16 cellular contexts compared by ENCODE assay signal in the genomic region with DNA sequence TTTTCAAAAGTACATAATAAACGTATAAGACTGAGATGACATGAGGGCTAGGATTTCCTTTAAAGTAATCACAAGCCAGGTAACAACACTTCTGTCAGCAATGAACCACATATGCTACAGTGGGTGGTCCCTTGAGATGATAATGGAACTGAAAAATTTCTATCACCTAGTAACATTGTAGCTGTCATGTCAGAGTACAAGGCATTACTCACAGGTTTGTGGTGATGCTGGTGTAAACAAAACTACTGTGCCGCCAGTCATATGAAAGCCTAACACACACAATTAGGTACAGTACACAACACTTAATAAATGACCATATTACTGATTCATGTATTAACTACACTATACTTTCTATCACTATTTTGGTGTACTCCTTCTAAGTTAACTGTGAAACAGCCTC. TPM values are rescaled to one million over a fixed set of nuclear protein-coding genes. Genes with fewer than 3 reads are reported as not detected.
DNase-seq lines count a peak whose midpoint lies in the region; ATAC-seq, FAIRE-seq and TF ChIP-seq lines count a peak whose summit lies in the region.
"Had no signal": no experiment of that assay in that cellular context is flagged by ENCODE, and none has a peak within 500 bp of the region (broad histone marks: within the 10 kb centered on the region; RNA-seq: fewer than 3 reads in every experiment).

No MANE protein-coding gene starts in this region.

- H3K79me1 ChIP-seq in mesendoderm (ENCODE audit: low read length): no peaks in the 10 kb centered on the region

- H3K23ac ChIP-seq in mesendoderm (ENCODE audit: low read length): no peak overlapping the region

- peak; percentile 60 for ATAC-seq in HG03097 (IDR thresholded peaks at IDR 0.05; ENCODE audit: low FRiP score, unreplicated experiment)

- H3K4me3 ChIP-seq in GM12865 (ENCODE audit: low read depth, low read length): no peak overlapping the region
- no peak overlapping the region for H3K4me3 ChIP-seq in astrocyte (ENCODE audit: insufficient read depth, low read depth, low read length)
- no peak overlapping the region for H3K4me3 ChIP-seq in mesendoderm (ENCODE audit: low read length)
- H3K4me3 ChIP-seq in mammary epithelial cell (replicated peaks in 1 of 3; ENCODE audit: insufficient read depth in 1 of 3, low read depth in 2 of 3, low read length in 3 of 3): no peak overlapping the region
- H3K4me3 ChIP-seq: BLaER1 treated with 17β-estradiol and CSF1 and Interleukin-3, amounts not matched to agents 10 nM and 100 nM; GM23248; PC-9 had no signal

- WGBS in mesendoderm (ENCODE audit: extremely low coverage, insufficient coverage, low lambda C conversion rate): no CpG with 5 or more reads among the region's 2 CpGs
- 44% methylated on average over 2 of the region's 2 CpGs for WGBS in mammary epithelial cell (ENCODE audit: low coverage, missing lambda C conversion rate)

- dilution Hi-C loops in mammary epithelial cell (cut with HindIII; ENCODE audit: low sequenced_read_pairs): no loop called here

- no peaks in the 10 kb centered on the region for H3K27me3 ChIP-seq in astrocyte (ENCODE audit: insufficient read depth, low read length)
- H3K27me3 ChIP-seq in mesendoderm (ENCODE audit: insufficient read depth, low read length, poor library complexity): no peaks in the 10 kb centered on the region
- H3K27me3 ChIP-seq in mammary epithelial cell (ENCODE audit: insufficient read depth, low read length): no peaks in the 10 kb centered on the region
- H3K27me3 ChIP-seq: BLaER1 treated with 17β-estradiol and CSF1 and Interleukin-3, amounts not matched to agents 10 nM and 100 nM had no signal

- H2BK5ac ChIP-seq in mesendoderm (ENCODE audit: low read length): no peak overlapping the region

- no peak overlapping the region for H3K18ac ChIP-seq in mesendoderm (ENCODE audit: low read length)

- no peak overlapping the region for H3K27ac Mint-ChIP-seq in astrocyte (ENCODE audit: unreplicated experiment)

- H3K4me1 ChIP-seq in astrocyte (ENCODE audit: insufficient read depth, low read length) (no peaks in the 10 kb centered on the region), mesendoderm (ENCODE audit: control insufficient read depth, low read depth, low read length) (peaks cover 4% of the 10 kb centered on the region), mammary epithelial cell (ENCODE audit: insufficient read depth, low read length) (no peaks in the 10 kb centered on the region)

- H3K56ac ChIP-seq in mesendoderm (ENCODE audit: low read length): no peak overlapping the region

- no peak overlapping the region for H3K27ac ChIP-seq in astrocyte (ENCODE audit: low read depth, low read length)
- H3K27ac ChIP-seq in mesendoderm (ENCODE audit: low read depth, low read length): no peak overlapping the region
- H3K27ac ChIP-seq in mammary epithelial cell (ENCODE audit: insufficient read depth, low read depth, low read length): no peak overlapping the region
- H3K27ac ChIP-seq: BLaER1 treated with 17β-estradiol and CSF1 and Interleukin-3, amounts not matched to agents 10 nM and 100 nM; GM23248; PC-9 had no signal

- H4K5ac ChIP-seq in mesendoderm (ENCODE audit: low read length): no peak overlapping the region

- DNase-seq in GM12865 (ENCODE audit: low read depth) (peak; percentile 28), GM19239 (ENCODE audit: insufficient read length, low spot score) (no peak), astrocyte (ENCODE audit: low read depth) (no peak), mesendoderm (no peak), KBM-7 (no peak), NOMO-1 (lab: John Stamatoyannopoulos, UW; ENCODE audit: unreplicated experiment in 2 of 2) (no peak), mammary epithelial cell (no peak)
- DNase-seq: 8988T, GM23248, NCI-H2107, NCI-H345, NCI-H69, PC-9 had no signal

- no peaks in the 10 kb centered on the region for H3K4me1 Mint-ChIP-seq in astrocyte (ENCODE audit: low read depth, unreplicated experiment)

- H2AK5ac ChIP-seq in mesendoderm (ENCODE audit: low read length): no peak overlapping the region

- TF ChIP-seq CTCF in GM12865 (IDR thresholded peaks at IDR 0.05; ENCODE audit: insufficient read depth, low read depth, low read length, missing control alignments) (no peak), astrocyte (IDR thresholded peaks at IDR 0.05; ENCODE audit: insufficient read depth, low read depth, low read length) (no peak), mammary epithelial cell (conservative IDR thresholded peaks at IDR 0.05 in 1 of 2, IDR thresholded peaks at IDR 0.05 in 1 of 2; ENCODE audit: extremely low read depth in 1 of 2, insufficient read depth in 1 of 2, low read depth in 1 of 2, low read length in 2 of 2) (no peak)

- H3K4ac ChIP-seq in mesendoderm (ENCODE audit: low read depth, low read length): no peak overlapping the region

- H2BK120ac ChIP-seq in mesendoderm (ENCODE audit: low read depth, low read length): no peak overlapping the region

- in situ Hi-C loops in KBM-7 (cut with MboI; ENCODE audit: low pct_unique_long_range_greater_than_20kb, low sequenced_read_pairs) (no loop called here), mammary epithelial cell (cut with MboI; ENCODE audit: low sequenced_read_pairs in 2 of 2) (loop anchor here in 1 of 2 donors (25.0 kb wide), 1 partner anchor 265 kb away; no protein-coding TSS in a partner anchor)

- no peak overlapping the region for H4K8ac ChIP-seq in mesendoderm (ENCODE audit: low read depth, low read length)

- intact Hi-C loops in mammary epithelial cell (cut with micrococcal nuclease): no loop called here

- H3K27me3 Mint-ChIP-seq in astrocyte (ENCODE audit: low read depth, unreplicated experiment): no peaks in the 10 kb centered on the region

- H3K4me2 ChIP-seq in astrocyte (ENCODE audit: low read length) (no peak overlapping the region), mesendoderm (ENCODE audit: low read length) (no peak overlapping the region), mammary epithelial cell (ENCODE audit: insufficient read depth, low read depth, low read length) (no peak overlapping the region)
- H3K4me2 ChIP-seq: BLaER1 treated with 17β-estradiol and CSF1 and Interleukin-3, amounts not matched to agents 10 nM and 100 nM; PC-9 had no signal

- H4K20me1 ChIP-seq in astrocyte (ENCODE audit: insufficient read depth, low read length) (no peaks in the 10 kb centered on the region), mammary epithelial cell (ENCODE audit: insufficient read depth, low read length) (no peaks in the 10 kb centered on the region)
- H4K20me1 ChIP-seq: BLaER1 treated with 17β-estradiol and CSF1 and Interleukin-3, amounts not matched to agents 10 nM and 100 nM had no signal

- H3K9ac ChIP-seq in astrocyte (ENCODE audit: low read length): no peak overlapping the region
- H3K9ac ChIP-seq in mesendoderm (ENCODE audit: low read length): no peak overlapping the region
- no peak overlapping the region for H3K9ac ChIP-seq in mammary epithelial cell (ENCODE audit: insufficient read depth, low read length)
- H3K9ac ChIP-seq: BLaER1 treated with 17β-estradiol and CSF1 and Interleukin-3, amounts not matched to agents 10 nM and 100 nM; GM23248 had no signal

- H3K9me3 Mint-ChIP-seq in astrocyte (ENCODE audit: unreplicated experiment): no peaks in the 10 kb centered on the region

- no peaks in the 10 kb centered on the region for H3K9me3 ChIP-seq in astrocyte (ENCODE audit: insufficient read depth, low read depth, low read length)
- no peaks in the 10 kb centered on the region for H3K9me3 ChIP-seq in mammary epithelial cell (replicated peaks; ENCODE audit: insufficient read depth, low read length)
- H3K9me3 ChIP-seq: BLaER1 treated with 17β-estradiol and CSF1 and Interleukin-3, amounts not matched to agents 10 nM and 100 nM had no signal

- H3K36me3 ChIP-seq in astrocyte (ENCODE audit: insufficient read depth, low read length) (peaks cover 11% of the 10 kb centered on the region), mesendoderm (ENCODE audit: control insufficient read depth, insufficient read depth, low read length) (no peaks in the 10 kb centered on the region), mammary epithelial cell (ENCODE audit: insufficient read depth, low read length) (no peaks in the 10 kb centered on the region)

- H2BK15ac ChIP-seq in mesendoderm (replicated peaks; ENCODE audit: low read depth): no peak overlapping the region

- peak; percentile 79 for FAIRE-seq in GM19239 (lab: Jason Lieb, UNC)
- peak; percentile 62 for FAIRE-seq in astrocyte (lab: Jason Lieb, UNC)

- no peak overlapping the region for H2AFZ ChIP-seq in astrocyte (ENCODE audit: low read depth, low read length)
- H2AFZ ChIP-seq in mammary epithelial cell (ENCODE audit: low read depth, low read length): no peak overlapping the region
- H2AFZ ChIP-seq: GM23248, PC-9 had no signal

- H3K79me2 ChIP-seq in astrocyte (ENCODE audit: insufficient read depth, low read length) (no peaks in the 10 kb centered on the region), mesendoderm (ENCODE audit: control insufficient read depth, insufficient read depth, low read length) (no peaks in the 10 kb centered on the region), mammary epithelial cell (ENCODE audit: insufficient read depth, low read length) (no peaks in the 10 kb centered on the region)

- H3K4me3 Mint-ChIP-seq in astrocyte (ENCODE audit: unreplicated experiment): no peak overlapping the region

- CTCF ChIA-PET in mammary epithelial cell (lab: Charles Lee; ENCODE audit: low non-redundant PET): no interaction called here

- H3K36me3 Mint-ChIP-seq in astrocyte (ENCODE audit: low read depth, unreplicated experiment): peaks cover 12% of the 10 kb centered on the region

- BruUV-seq in mammary epithelial cell (replicated peaks; lab: Mats Ljungman, UMichigan): no TSS peak

RNA-seq across cellular contexts. Expression of gene MIPEP, which starts 36.8 kb away (rescaled TPM):
- total RNA-seq in astrocyte (13.0 and 18.6 TPM in 2 replicates), mammary epithelial cell (10 to 100 TPM; 24.2 to 32.2 TPM)
- 18.2 TPM for polyA plus RNA-seq in mesendoderm (2013, experiment 1 of 2)
- 20.5 TPM for polyA plus RNA-seq in mesendoderm (2013, experiment 2 of 2)
- polyA plus RNA-seq in mammary epithelial cell: 27.0 TPM
- polyA minus RNA-seq in mammary epithelial cell: 4.1 TPM

RNA-seq across cellular contexts. Expression of gene C1QTNF9B, which starts 45.0 kb away (rescaled TPM):
- total RNA-seq in astrocyte (not detected in 2 replicates), mammary epithelial cell (not detected)
- not detected for polyA plus RNA-seq in mesendoderm (2013, experiment 1 of 2)
- polyA plus RNA-seq in mesendoderm (2013, experiment 2 of 2): not detected
- not detected for polyA plus RNA-seq in mammary epithelial cell
- not detected for polyA minus RNA-seq in mammary epithelial cell
- total RNA-seq: GM23248, PC-9, SK-MEL-5 had no signal
- polyA plus RNA-seq: GM23248 had no signal
